Comparison of ENCODE assay signal across 14 cellular contexts in the genomic region with DNA sequence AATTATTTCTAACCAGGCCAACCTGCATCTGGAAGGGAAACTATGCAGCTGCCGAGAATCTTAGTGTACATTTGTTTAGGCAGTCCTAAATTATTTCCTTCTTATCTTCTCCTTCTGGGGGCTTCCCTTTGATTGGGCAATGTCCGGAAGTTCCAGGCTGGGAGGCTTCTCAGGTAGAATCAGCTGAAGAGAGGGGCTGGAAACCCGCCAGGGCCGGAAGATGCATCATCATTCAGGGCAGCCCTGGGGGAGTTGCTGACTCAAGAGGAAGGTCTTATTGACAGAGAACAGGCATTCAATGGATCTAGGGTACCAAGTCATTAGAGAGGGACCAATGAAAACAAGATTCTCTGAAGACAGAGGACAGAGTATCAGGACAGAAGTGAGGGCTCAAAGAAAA.
DNase-seq lines count a peak whose midpoint lies in the region; ATAC-seq and TF ChIP-seq lines count a peak whose summit lies in the region.
"Had no signal": no experiment of that assay in that cellular context is flagged by ENCODE, and none has a peak within 500 bp of the region (broad histone marks: within the 10 kb centered on the region; RNA-seq: fewer than 3 reads in every experiment).

No MANE protein-coding gene starts in this region.

- no peak for TF ChIP-seq POLR2A in breast epithelium (IDR thresholded peaks at IDR 0.05)

- DNase-seq in MCF 10A (ENCODE audit: unreplicated experiment) (peak; percentile 82), breast epithelium (ENCODE audit: low spot score in 2 of 2) (no peak), PC-9 (peak in 1 of 2 experiments; percentile 16), epithelial cell of prostate (ENCODE audit: low read depth, low spot score) (peak; percentile 5), skeletal muscle cell (ENCODE audit: low read depth) (peak; percentile 53), NCI-H510A treated with DMSO at 0.1 percent for 48 hours (lab: John Stamatoyannopoulos, UW) (no peak)
- DNase-seq in activated T-helper 2 cell treated with anti-CD3 and anti-CD28 coated beads, Interferon-gamma antibody, Interleukin-2, Interleukin-4, amounts not matched to agents 10 μg/mL and 5 μg/mL and 100 μg/mL, durations not matched to agents 14 hours and 24 hours and 36 hours (ENCODE audit: low spot score) = no peak
- DNase-seq: colonic mucosa, foreskin melanocyte, immature natural killer cell, NCI-H446 had no signal

- no peaks in the 10 kb centered on the region for H3K36me3 Mint-ChIP-seq in MCF 10A (ENCODE audit: insufficient read depth, unreplicated experiment)
- H3K36me3 Mint-ChIP-seq in activated T-helper 2 cell treated with anti-CD3 and anti-CD28 coated beads, Interferon-gamma antibody, Interleukin-2, Interleukin-4, amounts not matched to agents 10 μg/mL and 5 μg/mL and 100 μg/mL, durations not matched to agents 14 hours and 24 hours and 36 hours (ENCODE audit: low read depth) = no peaks in the 10 kb centered on the region
- H3K36me3 Mint-ChIP-seq: activated naive CD4-positive, alpha-beta T cell treated with anti-CD3 and anti-CD28 coated beads, Interleukin-2, amount 50 U/mL, for 72 hours; immature natural killer cell had no signal

- H3K4me3 Mint-ChIP-seq in MCF 10A (ENCODE audit: unreplicated experiment) = no peak overlapping the region
- H3K4me3 Mint-ChIP-seq in activated T-helper 2 cell treated with anti-CD3 and anti-CD28 coated beads, Interferon-gamma antibody, Interleukin-2, Interleukin-4, amounts not matched to agents 10 μg/mL and 5 μg/mL and 100 μg/mL, durations not matched to agents 14 hours and 24 hours and 36 hours (ENCODE audit: low read depth) = no peak overlapping the region
- H3K4me3 Mint-ChIP-seq: immature natural killer cell had no signal

- H3K36me3 ChIP-seq in breast epithelium = no peaks in the 10 kb centered on the region
- no peaks in the 10 kb centered on the region for H3K36me3 ChIP-seq in PC-9 (ENCODE audit: low read depth)
- H3K36me3 ChIP-seq: colonic mucosa had no signal

- H2AFZ ChIP-seq in PC-9 = no peak overlapping the region

- H3F3A ChIP-seq in PC-9 (ENCODE audit: insufficient read depth, low read depth) = no peaks in the 10 kb centered on the region; the same call in 1 of the 2 replicates

- H3K4me3 ChIP-seq in breast epithelium (no peak overlapping the region), PC-9 (no peak overlapping the region), skeletal muscle cell (ENCODE audit: low read depth, low read length) (no peak overlapping the region)
- H3K4me3 ChIP-seq: colonic mucosa had no signal

- no peaks in the 10 kb centered on the region for H3K9me2 ChIP-seq in PC-9 (ENCODE audit: insufficient read depth)

- CTCF ChIA-PET in MCF 10A (lab: Yijun Ruan, JAX) = interaction anchor here (0.6 kb wide), 1 partner anchor 832 kb away, joined by 3 read pairs; no protein-coding TSS in a partner anchor
- CTCF ChIA-PET in PC-9 (lab: Charles Lee) = no interaction called here

- no peak overlapping the region for H3K27ac ChIP-seq in breast epithelium
- no peak overlapping the region for H3K27ac ChIP-seq in PC-9
- H3K27ac ChIP-seq in epithelial cell of prostate = peak overlapping the region; percentile 27
- H3K27ac ChIP-seq: colonic mucosa had no signal

- TF ChIP-seq CTCF in MCF 10A (IDR thresholded peaks at IDR 0.05; ENCODE audit: unreplicated experiment) (no peak), breast epithelium (IDR thresholded peaks at IDR 0.05) (no peak), PC-9 (conservative IDR thresholded peaks at IDR 0.05) (no peak)

- POLR2A ChIA-PET in MCF 10A (lab: Yijun Ruan, JAX) = no interaction called here
- POLR2A ChIA-PET in PC-9 (lab: Charles Lee; ENCODE audit: unreplicated experiment) = no interaction called here

- H3K4me1 ChIP-seq in breast epithelium (no peaks in the 10 kb centered on the region), PC-9 (replicated peaks; ENCODE audit: insufficient read depth) (peaks cover 11% of the 10 kb centered on the region)
- H3K4me1 ChIP-seq: colonic mucosa had no signal

- peak overlapping the region; percentile 8 for H3K4me2 ChIP-seq in PC-9

- intact Hi-C loops in MCF 10A (cut with micrococcal nuclease) = no loop called here
- intact Hi-C loops in breast epithelium (cut with DNase I; ENCODE audit: low total_unique reads) = no loop called here
- intact Hi-C loops in PC-9 (cut with micrococcal nuclease; ENCODE audit: unreplicated experiment) = no loop called here
- intact Hi-C loops in activated T-helper 2 cell treated with anti-CD3 and anti-CD28 coated beads, Interferon-gamma antibody, Interleukin-2, Interleukin-4, amounts not matched to agents 10 μg/mL and 5 μg/mL and 100 μg/mL, durations not matched to agents 14 hours and 24 hours and 36 hours (cut with micrococcal nuclease) = no loop called here

- ATAC-seq in GM19397 (IDR thresholded peaks at IDR 0.05; ENCODE audit: unreplicated experiment) = no peak
- ATAC-seq: activated naive CD4-positive, alpha-beta T cell treated with anti-CD3 and anti-CD28 coated beads, Interleukin-2, amount 50 U/mL, for 72 hours had no signal

- no peaks in the 10 kb centered on the region for H3K9me3 Mint-ChIP-seq in MCF 10A (ENCODE audit: unreplicated experiment)
- H3K9me3 Mint-ChIP-seq in activated T-helper 2 cell treated with anti-CD3 and anti-CD28 coated beads, Interferon-gamma antibody, Interleukin-2, Interleukin-4, amounts not matched to agents 10 μg/mL and 5 μg/mL and 100 μg/mL, durations not matched to agents 14 hours and 24 hours and 36 hours = no peaks in the 10 kb centered on the region
- H3K9me3 Mint-ChIP-seq: activated naive CD4-positive, alpha-beta T cell treated with anti-CD3 and anti-CD28 coated beads, Interleukin-2, amount 50 U/mL, for 72 hours; immature natural killer cell had no signal

- peaks cover 16% of the 10 kb centered on the region for H3K4me1 Mint-ChIP-seq in MCF 10A (ENCODE audit: insufficient read depth, unreplicated experiment)
- no peaks in the 10 kb centered on the region for H3K4me1 Mint-ChIP-seq in activated T-helper 2 cell treated with anti-CD3 and anti-CD28 coated beads, Interferon-gamma antibody, Interleukin-2, Interleukin-4, amounts not matched to agents 10 μg/mL and 5 μg/mL and 100 μg/mL, durations not matched to agents 14 hours and 24 hours and 36 hours (ENCODE audit: low read depth)
- H3K4me1 Mint-ChIP-seq: immature natural killer cell had no signal

- H3K79me2 ChIP-seq in PC-9 (ENCODE audit: low read depth) = no peaks in the 10 kb centered on the region

- no peaks in the 10 kb centered on the region for H3K27me3 Mint-ChIP-seq in MCF 10A (ENCODE audit: insufficient read depth, unreplicated experiment)
- H3K27me3 Mint-ChIP-seq in activated T-helper 2 cell treated with anti-CD3 and anti-CD28 coated beads, Interferon-gamma antibody, Interleukin-2, Interleukin-4, amounts not matched to agents 10 μg/mL and 5 μg/mL and 100 μg/mL, durations not matched to agents 14 hours and 24 hours and 36 hours (ENCODE audit: low read depth) = no peaks in the 10 kb centered on the region

- H3K27ac Mint-ChIP-seq in MCF 10A (ENCODE audit: low read depth, unreplicated experiment) = peak overlapping the region; percentile 47
- H3K27ac Mint-ChIP-seq in activated T-helper 2 cell treated with anti-CD3 and anti-CD28 coated beads, Interferon-gamma antibody, Interleukin-2, Interleukin-4, amounts not matched to agents 10 μg/mL and 5 μg/mL and 100 μg/mL, durations not matched to agents 14 hours and 24 hours and 36 hours = no peak overlapping the region
- H3K27ac Mint-ChIP-seq: activated naive CD4-positive, alpha-beta T cell treated with anti-CD3 and anti-CD28 coated beads, Interleukin-2, amount 50 U/mL, for 72 hours; immature natural killer cell; progenitor cell of endocrine pancreas had no signal

- no peaks in the 10 kb centered on the region for H4K20me1 ChIP-seq in PC-9 (ENCODE audit: insufficient read depth)

- BruUV-seq in MCF 10A (replicated peaks; lab: Mats Ljungman, UMichigan) = no TSS peak
- no TSS peak for BruUV-seq in PC-9 (replicated peaks; lab: Mats Ljungman, UMichigan)

- H3K27me3 ChIP-seq in breast epithelium (no peaks in the 10 kb centered on the region), PC-9 (ENCODE audit: insufficient read depth, low read depth) (no peaks in the 10 kb centered on the region)
- H3K27me3 ChIP-seq: colonic mucosa had no signal

- no peaks in the 10 kb centered on the region for H3K9me3 ChIP-seq in breast epithelium
- no peaks in the 10 kb centered on the region for H3K9me3 ChIP-seq in PC-9 (ENCODE audit: insufficient read depth, low read depth)
- H3K9me3 ChIP-seq: colonic mucosa had no signal

Comparison
In these comparisons a context has a peak if more than half of its experiments do, and no peak if none do; other contexts are left out.
1. DNase-seq: peak in MCF 10A (single experiment), epithelial cell of prostate (single experiment) and skeletal muscle cell (single experiment); none in breast epithelium (0 of 2), NCI-H510A treated with DMSO at 0.1 percent for 48 hours (single experiment) and activated T-helper 2 cell treated with anti-CD3 and anti-CD28 coated beads, Interferon-gamma antibody, Interleukin-2, Interleukin-4, amounts not matched to agents 10 μg/mL and 5 μg/mL and 100 μg/mL, durations not matched to agents 14 hours and 24 hours and 36 hours (single experiment).